ENCODE assay signal across 1 cellular context in genomic region chr14:101761032-101761880, GRCh38.
A peak's percentile ranks its signal among the peaks of the same experiment; 100 is the strongest.
TF ChIP-seq lines count a peak whose summit lies in the region.

PPP2R5C (plus strand) TSS chr14:101761709; CDS start chr14:101761894, 185 bp downstream.

TF ChIP-seq in HepG2, 621 proteins besides CTCF, POLR2A, EP300 and RAD21 (continued from another document):
- no peak for TF ChIP-seq ZNF18 (CRISPR knock-in tag; IDR thresholded peaks at IDR 0.05; ENCODE audit: insufficient replicate concordance)
- no peak for TF ChIP-seq ZNF124 (CRISPR knock-in tag; IDR thresholded peaks at IDR 0.05)
- peak; percentile 55; the same call in 1 of the 2 replicates for TF ChIP-seq YEATS4 (CRISPR knock-in tag; IDR thresholded peaks at IDR 0.05; ENCODE audit: borderline replicate concordance)
- no peak for TF ChIP-seq RCOR2 (CRISPR knock-in tag; IDR thresholded peaks at IDR 0.05)
- TF ChIP-seq RARA (CRISPR knock-in tag; IDR thresholded peaks at IDR 0.05) = no peak
- no peak for TF ChIP-seq ZNF446 (CRISPR knock-in tag; IDR thresholded peaks at IDR 0.05)
- no peak for TF ChIP-seq MAFK (conservative IDR thresholded peaks at IDR 0.05 in 1 of 2, IDR thresholded peaks at IDR 0.05 in 1 of 2; ENCODE audit: low read length in 2 of 2)
- peak; percentile 74; the same call in 1 of the 2 replicates for TF ChIP-seq BCL3 (CRISPR knock-in tag; IDR thresholded peaks at IDR 0.05)
- TF ChIP-seq HIVEP1 (CRISPR knock-in tag; IDR thresholded peaks at IDR 0.05) = peak; percentile 50; the same call in 1 of the 2 replicates
- no peak for TF ChIP-seq ZEB1 (IDR thresholded peaks at IDR 0.05; ENCODE audit: insufficient replicate concordance, low read depth)
- no peak for TF ChIP-seq HNF4G (IDR thresholded peaks at IDR 0.05; ENCODE audit: borderline replicate concordance, low read depth, low read length)
- TF ChIP-seq HNF4G (CRISPR knock-in tag; IDR thresholded peaks at IDR 0.05; ENCODE audit: borderline replicate concordance, low read depth) = no peak
- TF ChIP-seq TEAD2 (CRISPR knock-in tag; IDR thresholded peaks at IDR 0.05) = no peak
- TF ChIP-seq ZFY (CRISPR knock-in tag; IDR thresholded peaks at IDR 0.05) = peak; percentile 89
- no peak for TF ChIP-seq ZFP36L2 (CRISPR knock-in tag; IDR thresholded peaks at IDR 0.05)
- TF ChIP-seq SIX4 (CRISPR knock-in tag; IDR thresholded peaks at IDR 0.05) = no peak
- TF ChIP-seq, protein P1, sequence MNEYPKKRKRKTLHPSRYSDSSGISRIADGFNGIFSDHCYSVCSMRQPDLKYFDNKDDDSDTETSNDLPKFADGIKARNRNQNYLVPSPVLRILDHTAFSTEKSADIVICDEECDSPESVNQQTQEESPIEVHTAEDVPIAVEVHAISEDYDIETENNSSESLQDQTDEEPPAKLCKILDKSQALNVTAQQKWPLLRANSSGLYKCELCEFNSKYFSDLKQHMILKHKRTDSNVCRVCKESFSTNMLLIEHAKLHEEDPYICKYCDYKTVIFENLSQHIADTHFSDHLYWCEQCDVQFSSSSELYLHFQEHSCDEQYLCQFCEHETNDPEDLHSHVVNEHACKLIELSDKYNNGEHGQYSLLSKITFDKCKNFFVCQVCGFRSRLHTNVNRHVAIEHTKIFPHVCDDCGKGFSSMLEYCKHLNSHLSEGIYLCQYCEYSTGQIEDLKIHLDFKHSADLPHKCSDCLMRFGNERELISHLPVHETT (CRISPR knock-in tag; conservative IDR thresholded peaks at IDR 0.05) = no peak; the same call in 1 of the 2 replicates
- peak; percentile 49; the same call in 1 of the 2 replicates for TF ChIP-seq EEA1 (CRISPR knock-in tag; IDR thresholded peaks at IDR 0.05; ENCODE audit: borderline replicate concordance)
- no peak for TF ChIP-seq SOX6 (IDR thresholded peaks at IDR 0.05)
- peak; percentile 48 for TF ChIP-seq SOX6 (CRISPR knock-in tag; IDR thresholded peaks at IDR 0.05)
- TF ChIP-seq, protein P2, sequence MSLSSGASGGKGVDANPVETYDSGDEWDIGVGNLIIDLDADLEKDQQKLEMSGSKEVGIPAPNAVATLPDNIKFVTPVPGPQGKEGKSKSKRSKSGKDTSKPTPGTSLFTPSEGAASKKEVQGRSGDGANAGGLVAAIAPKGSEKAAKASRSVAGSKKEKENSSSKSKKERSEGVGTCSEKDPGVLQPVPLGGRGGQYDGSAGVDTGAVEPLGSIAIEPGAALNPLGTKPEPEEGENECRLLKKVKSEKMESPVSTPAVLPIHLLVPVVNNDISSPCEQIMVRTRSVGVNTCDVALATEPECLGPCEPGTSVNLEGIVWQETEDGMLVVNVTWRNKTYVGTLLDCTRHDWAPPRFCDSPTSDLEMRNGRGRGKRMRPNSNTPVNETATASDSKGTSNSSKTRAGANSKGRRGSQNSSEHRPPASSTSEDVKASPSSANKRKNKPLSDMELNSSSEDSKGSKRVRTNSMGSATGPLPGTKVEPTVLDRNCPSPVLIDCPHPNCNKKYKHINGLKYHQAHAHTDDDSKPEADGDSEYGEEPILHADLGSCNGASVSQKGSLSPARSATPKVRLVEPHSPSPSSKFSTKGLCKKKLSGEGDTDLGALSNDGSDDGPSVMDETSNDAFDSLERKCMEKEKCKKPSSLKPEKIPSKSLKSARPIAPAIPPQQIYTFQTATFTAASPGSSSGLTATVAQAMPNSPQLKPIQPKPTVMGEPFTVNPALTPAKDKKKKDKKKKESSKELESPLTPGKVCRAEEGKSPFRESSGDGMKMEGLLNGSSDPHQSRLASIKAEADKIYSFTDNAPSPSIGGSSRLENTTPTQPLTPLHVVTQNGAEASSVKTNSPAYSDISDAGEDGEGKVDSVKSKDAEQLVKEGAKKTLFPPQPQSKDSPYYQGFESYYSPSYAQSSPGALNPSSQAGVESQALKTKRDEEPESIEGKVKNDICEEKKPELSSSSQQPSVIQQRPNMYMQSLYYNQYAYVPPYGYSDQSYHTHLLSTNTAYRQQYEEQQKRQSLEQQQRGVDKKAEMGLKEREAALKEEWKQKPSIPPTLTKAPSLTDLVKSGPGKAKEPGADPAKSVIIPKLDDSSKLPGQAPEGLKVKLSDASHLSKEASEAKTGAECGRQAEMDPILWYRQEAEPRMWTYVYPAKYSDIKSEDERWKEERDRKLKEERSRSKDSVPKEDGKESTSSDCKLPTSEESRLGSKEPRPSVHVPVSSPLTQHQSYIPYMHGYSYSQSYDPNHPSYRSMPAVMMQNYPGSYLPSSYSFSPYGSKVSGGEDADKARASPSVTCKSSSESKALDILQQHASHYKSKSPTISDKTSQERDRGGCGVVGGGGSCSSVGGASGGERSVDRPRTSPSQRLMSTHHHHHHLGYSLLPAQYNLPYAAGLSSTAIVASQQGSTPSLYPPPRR (CRISPR knock-in tag; IDR thresholded peaks at IDR 0.05; ENCODE audit: borderline replicate concordance) = no peak
- TF ChIP-seq ZMYM2 (CRISPR knock-in tag; IDR thresholded peaks at IDR 0.05) = no peak
- 0 out of 2 replicates have a peak, but pooled peaks have one; percentile 19 for TF ChIP-seq SOX5 (CRISPR knock-in tag; IDR thresholded peaks at IDR 0.05; ENCODE audit: borderline replicate concordance)
- TF ChIP-seq ZNF589 (CRISPR knock-in tag; conservative IDR thresholded peaks at IDR 0.05) = no peak
TF ChIP-seq in HepG2: peak in this region for 170.
